Comparison of ENCODE assay signal across 10 cellular contexts in genomic region chr11:121652982-121653381, GRCh38.
DNase-seq lines count a peak whose midpoint lies in the region; ATAC-seq and TF ChIP-seq lines count a peak whose summit lies in the region.
"Had no signal": no experiment of that assay in that cellular context is flagged by ENCODE, and none has a peak within 500 bp of the region (broad histone marks: within the 10 kb centered on the region; RNA-seq: fewer than 3 reads in every experiment).

No MANE protein-coding gene starts in this region.

- H3K4me2 ChIP-seq in mammary epithelial cell (ENCODE audit: insufficient read depth, low read depth, low read length) = no peak overlapping the region

- BruUV-seq in MCF 10A (replicated peaks; lab: Mats Ljungman, UMichigan) = no TSS peak
- no TSS peak for BruUV-seq in mammary epithelial cell (replicated peaks; lab: Mats Ljungman, UMichigan)

- ATAC-seq in gastroesophageal sphincter = no peak
- no peak for ATAC-seq in GM18867 (IDR thresholded peaks at IDR 0.05; ENCODE audit: unreplicated experiment)

- POLR2A ChIA-PET in MCF 10A (lab: Yijun Ruan, JAX) = interaction anchor here (0.6 kb wide), 1 partner anchor 187 kb away, joined by 3 read pairs; no protein-coding TSS in a partner anchor

- H3K4me3 ChIP-seq in mammary epithelial cell (replicated peaks in 1 of 3; ENCODE audit: insufficient read depth in 1 of 3, low read depth in 2 of 3, low read length in 3 of 3) (no peak overlapping the region), SJCRH30 (no peak overlapping the region), gastroesophageal sphincter (no peak overlapping the region), tibial artery (no peak overlapping the region), vagina (no peak overlapping the region)

- no peaks in the 10 kb centered on the region for H3K9me3 Mint-ChIP-seq in MCF 10A (ENCODE audit: unreplicated experiment)

- no peaks in the 10 kb centered on the region for H3K9me3 ChIP-seq in mammary epithelial cell (replicated peaks; ENCODE audit: insufficient read depth, low read length)
- no peaks in the 10 kb centered on the region for H3K9me3 ChIP-seq in SJCRH30 (replicated peaks)
- no peaks in the 10 kb centered on the region for H3K9me3 ChIP-seq in gastroesophageal sphincter
- no peaks in the 10 kb centered on the region for H3K9me3 ChIP-seq in tibial artery
- H3K9me3 ChIP-seq in vagina = no peaks in the 10 kb centered on the region

- no peaks in the 10 kb centered on the region for H3K27me3 Mint-ChIP-seq in MCF 10A (ENCODE audit: insufficient read depth, unreplicated experiment)

- H3K27ac ChIP-seq in mammary epithelial cell (ENCODE audit: insufficient read depth, low read depth, low read length) (no peak overlapping the region), SJCRH30 (no peak overlapping the region), gastroesophageal sphincter (no peak overlapping the region), tibial artery (no peak overlapping the region), vagina (no peak overlapping the region)

- no peak overlapping the region for H3K27ac Mint-ChIP-seq in MCF 10A (ENCODE audit: low read depth, unreplicated experiment)
- H3K27ac Mint-ChIP-seq: B cell had no signal

- H3K36me3 ChIP-seq in mammary epithelial cell (ENCODE audit: insufficient read depth, low read length) (no peaks in the 10 kb centered on the region), SJCRH30 (no peaks in the 10 kb centered on the region), gastroesophageal sphincter (no peaks in the 10 kb centered on the region), tibial artery (no peaks in the 10 kb centered on the region), vagina (no peaks in the 10 kb centered on the region)

- intact Hi-C loops in MCF 10A (cut with micrococcal nuclease) (no loop called here), mammary epithelial cell (cut with micrococcal nuclease) (loop anchor here (10.0 kb wide), 1 partner anchor 642 kb away; no protein-coding TSS in a partner anchor), tibial artery (cut with DNase I; ENCODE audit: low total_unique reads) (no loop called here), vagina (cut with DNase I) (loop anchor here (5.0 kb wide), 1 partner anchor 854 kb away; no protein-coding TSS in a partner anchor)

- H3K27me3 ChIP-seq in mammary epithelial cell (ENCODE audit: insufficient read depth, low read length) (no peaks in the 10 kb centered on the region), SJCRH30 (no peaks in the 10 kb centered on the region), gastroesophageal sphincter (no peaks in the 10 kb centered on the region), tibial artery (no peaks in the 10 kb centered on the region), vagina (no peaks in the 10 kb centered on the region)

- H3K9ac ChIP-seq in mammary epithelial cell (ENCODE audit: insufficient read depth, low read length) = no peak overlapping the region

- DNase-seq in MCF 10A (ENCODE audit: unreplicated experiment) (peak; percentile 16), mammary epithelial cell (no peak), SJCRH30 (peak; percentile 24 to 58), tibial artery (no peak), vagina (ENCODE audit: extremely low spot score in 2 of 2) (no peak), NCI-H187 (lab: John Stamatoyannopoulos, UW) (no peak)
- DNase-seq: aorta had no signal

- TF ChIP-seq CTCF in MCF 10A (IDR thresholded peaks at IDR 0.05; ENCODE audit: unreplicated experiment) (peak; percentile 11), mammary epithelial cell (conservative IDR thresholded peaks at IDR 0.05 in 1 of 2, IDR thresholded peaks at IDR 0.05 in 1 of 2; ENCODE audit: extremely low read depth in 1 of 2, insufficient read depth in 1 of 2, low read depth in 1 of 2, low read length in 2 of 2) (peak in 1 of 2 donors; percentile 30), gastroesophageal sphincter (IDR thresholded peaks at IDR 0.05) (peak in 3 of 4 experiments; percentile 46 to 58 (median 55)), tibial artery (IDR thresholded peaks at IDR 0.05) (peak; percentile 38 to 40), vagina (IDR thresholded peaks at IDR 0.05) (peak in 1 of 3 experiments; percentile 23)

- no peaks in the 10 kb centered on the region for H4K20me1 ChIP-seq in mammary epithelial cell (ENCODE audit: insufficient read depth, low read length)

- no peak for TF ChIP-seq POLR2A in gastroesophageal sphincter (IDR thresholded peaks at IDR 0.05)
- no peak for TF ChIP-seq POLR2A in vagina (IDR thresholded peaks at IDR 0.05)

- H3K4me1 ChIP-seq in mammary epithelial cell (ENCODE audit: insufficient read depth, low read length) = peaks cover 20% of the 10 kb centered on the region
- H3K4me1 ChIP-seq in SJCRH30 = peaks cover 4% of the 10 kb centered on the region; the same call in 1 of the 2 replicates
- H3K4me1 ChIP-seq in gastroesophageal sphincter = peaks cover 0 to 43% (median 5%) of the 10 kb centered on the region in 3 donors
- H3K4me1 ChIP-seq in tibial artery = peaks cover 0 to 22% (median 14%) of the 10 kb centered on the region in 4 donors
- H3K4me1 ChIP-seq in vagina = peaks cover 27% of the 10 kb centered on the region

- peaks cover 24% of the 10 kb centered on the region for H3K4me1 Mint-ChIP-seq in MCF 10A (ENCODE audit: insufficient read depth, unreplicated experiment)

- in situ Hi-C loops in mammary epithelial cell (cut with MboI; ENCODE audit: low sequenced_read_pairs in 2 of 2) = loop anchor here (5.0 to 10.0 kb wide), 4 partner anchors 442 to 854 kb away; no protein-coding TSS in a partner anchor

- TF ChIP-seq EP300 in gastroesophageal sphincter (IDR thresholded peaks at IDR 0.05) = no peak

- H3K36me3 Mint-ChIP-seq in MCF 10A (ENCODE audit: insufficient read depth, unreplicated experiment) = no peaks in the 10 kb centered on the region

- no peak overlapping the region for H2AFZ ChIP-seq in mammary epithelial cell (ENCODE audit: low read depth, low read length)

- no peaks in the 10 kb centered on the region for H3K79me2 ChIP-seq in mammary epithelial cell (ENCODE audit: insufficient read depth, low read length)

- dilution Hi-C loops in mammary epithelial cell (cut with HindIII; ENCODE audit: low sequenced_read_pairs) = no loop called here

- CTCF ChIA-PET in MCF 10A (lab: Yijun Ruan, JAX) = interaction anchor here (0.6 to 5.9 kb wide), 7 partner anchors 35 to 1046 kb away, joined by 3 to 106 read pairs (median 5); no protein-coding TSS in a partner anchor
- CTCF ChIA-PET in mammary epithelial cell (lab: Charles Lee; ENCODE audit: low non-redundant PET) = no interaction called here

- 34% methylated on average over 3 of the region's 3 CpGs for WGBS in mammary epithelial cell (ENCODE audit: low coverage, missing lambda C conversion rate)
- 31 to 40% methylated on average over 1 to 2 of the region's 3 CpGs for WGBS in gastroesophageal sphincter (ENCODE audit: low coverage in 1 of 2), 2 donors

- H3K4me3 Mint-ChIP-seq in MCF 10A (ENCODE audit: unreplicated experiment) = no peak overlapping the region
- H3K4me3 Mint-ChIP-seq: B cell had no signal

Comparison
In these comparisons a context has a peak if more than half of its experiments do, and no peak if none do; other contexts are left out.
1. DNase-seq: peak in MCF 10A (single experiment) and SJCRH30 (2 of 2); none in mammary epithelial cell (single experiment), tibial artery (0 of 2), vagina (0 of 2) and NCI-H187 (0 of 2).
2. intact Hi-C loops: an anchor here in mammary epithelial cell (10.0 kb wide) and vagina (5.0 kb wide); none called in MCF 10A and tibial artery.